In the genomic region with DNA sequence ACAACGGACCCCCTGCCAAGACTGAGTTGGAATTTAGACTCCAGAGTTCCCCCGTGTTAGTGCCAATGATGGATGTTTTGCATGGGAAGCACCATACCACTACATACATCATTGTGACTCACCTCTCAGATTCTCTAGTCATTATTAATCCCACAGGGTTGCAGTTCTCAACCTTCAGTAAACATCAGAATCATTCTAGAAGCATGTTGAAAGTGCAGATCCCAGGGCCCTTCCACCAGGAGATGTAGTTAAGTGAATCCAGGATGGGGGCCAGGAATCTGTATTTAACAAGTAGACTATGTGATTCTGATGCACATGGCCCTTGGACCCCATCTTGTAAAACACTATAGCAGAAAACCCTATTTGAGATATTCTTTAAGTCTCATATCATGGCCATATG, we compare ENCODE assay signal across 10 cellular contexts. TPM values are rescaled to one million over a fixed set of nuclear protein-coding genes. Genes with fewer than 3 reads are reported as not detected.
DNase-seq lines count a peak whose midpoint lies in the region; ATAC-seq, FAIRE-seq and TF ChIP-seq lines count a peak whose summit lies in the region.
"Not testable (repeated sequence)": the region's sequence is repeated elsewhere in the genome, so short reads cannot be mapped to it uniquely, and the experiment has no call there.
"Had no signal": no experiment of that assay in that cellular context is flagged by ENCODE, and none has a peak within 500 bp of the region (broad histone marks: within the 10 kb centered on the region; RNA-seq: fewer than 3 reads in every experiment).

No MANE protein-coding gene starts in this region.

- H3K4me2 ChIP-seq in A549, result 0 out of 3 replicates have a peak overlapping the region, but pooled peaks have one; percentile 26

- not testable (repeated sequence) for TF ChIP-seq CTCF in A549 (IDR thresholded peaks at IDR 0.05); bronchial epithelial cell (IDR thresholded peaks at IDR 0.05; ENCODE audit: insufficient read depth, low read length, severe bottlenecking); fibroblast of mammary gland (conservative IDR thresholded peaks at IDR 0.05; ENCODE audit: control insufficient read depth, insufficient read depth, low read depth, low read length)

- not testable (repeated sequence) for TF ChIP-seq POLR2A in A549 (IDR thresholded peaks at IDR 0.05; ENCODE audit: low read length)

- no CpG with 5 or more reads among the region's 2 CpGs for WGBS in A549 (ENCODE audit: missing lambda C conversion rate)

- peak; percentile 13 to 32; a peak in 5 of 6 replicates for ATAC-seq in A549

- DNase-seq in A549 (ENCODE audit: low read depth in 1 of 2, low spot score in 1 of 2) (peak in 1 of 2 experiments; percentile 44), ELR (ENCODE audit: low read depth) (peak; percentile 64), M059J (ENCODE audit: low read depth) (peak; percentile 31), amniotic epithelial cell (ENCODE audit: low read depth) (peak; percentile 81), bronchial epithelial cell (ENCODE audit: low read depth) (peak; percentile 50), fibroblast of mammary gland (ENCODE audit: low read depth) (peak; percentile 18), kidney tubule cell (ENCODE audit: low spot score) (peak; percentile 42)

- not testable (repeated sequence) for FAIRE-seq in A549 (lab: Jason Lieb, UNC); bronchial epithelial cell (lab: Jason Lieb, UNC)

- H3K4me3 ChIP-seq in A549; bronchial epithelial cell (ENCODE audit: low read depth, low read length); fibroblast of mammary gland (ENCODE audit: control insufficient read depth, low read depth, low read length): not testable (repeated sequence)

- H3K36me3 ChIP-seq in bronchial epithelial cell (ENCODE audit: control insufficient read depth, insufficient read depth, low read length), result not testable (repeated sequence)

- POLR2A ChIA-PET in A549 (lab: Yijun Ruan, JAX), result not testable (repeated sequence)

- CTCF ChIA-PET in A549 (lab: Yijun Ruan, JAX), result not testable (repeated sequence)

- H3K4me1 ChIP-seq in A549, result not testable (repeated sequence)

- H3K27me3 ChIP-seq in bronchial epithelial cell (ENCODE audit: control insufficient read depth, insufficient read depth, low read length), result not testable (repeated sequence)

- H3K27ac ChIP-seq in A549, result peak overlapping the region; percentile 66 to 71; a peak in 5 of 6 replicates

- TF ChIP-seq EP300 in A549 (IDR thresholded peaks at IDR 0.05), result not testable (repeated sequence)

- not testable (repeated sequence) for H3K9me3 ChIP-seq in A549

- not testable (repeated sequence) for TF ChIP-seq RAD21 in A549 (conservative IDR thresholded peaks at IDR 0.05 in 1 of 2, IDR thresholded peaks at IDR 0.05 in 1 of 2)

RNA-seq across cellular contexts. Expression of gene NPY4R, which starts 2.1 kb away (rescaled TPM):
- polyA plus RNA-seq in A549 (2011; rRNA removed), result 92.3 and 155 TPM in 2 replicates
- 184 and 202 TPM in 2 replicates for polyA plus RNA-seq in A549 (2012; cell fraction: cytosol; rRNA removed)
- polyA plus RNA-seq in A549 (2012; cell fraction: nucleus; rRNA removed), result 317 and 331 TPM in 2 replicates
- 71.6 to 79.6 TPM (median 76.1 TPM) in 3 replicates for polyA plus RNA-seq in A549 (2017; fragmentation: RNase III; extraction: RNeasy Plus Mini Kit Qiagen cat#74134 plus additional on column Dnase treatment)
- 433 and 504 TPM in 2 replicates for polyA minus RNA-seq in A549 (2011; rRNA and poly(A)+ RNA removed)
- total RNA-seq in M059J (2014; rRNA removed; shearing (Covaris generic)), result 2.2 and 2.9 TPM in 2 replicates
- total RNA-seq in bronchial epithelial cell, result not detected in 2 replicates
- total RNA-seq: CD4-positive, alpha-beta memory T cell; H1; OCI-LY7 had no signal
- polyA plus RNA-seq: CD4-positive, alpha-beta memory T cell had no signal
